9 cellular contexts compared by ENCODE assay signal in genomic region chr17:3012926-3013581, GRCh38. TPM values are rescaled to one million over a fixed set of nuclear protein-coding genes. Genes with fewer than 3 reads are reported as not detected.
DNase-seq lines count a peak whose midpoint lies in the region; ATAC-seq, FAIRE-seq and TF ChIP-seq lines count a peak whose summit lies in the region.
"Had no signal": no experiment of that assay in that cellular context is flagged by ENCODE, and none has a peak within 500 bp of the region (broad histone marks: within the 10 kb centered on the region; RNA-seq: fewer than 3 reads in every experiment).

No MANE protein-coding gene starts in this region.

- in situ Hi-C loops in SK-MEL-5 (cut with HindIII; ENCODE audit: low pct_unique_long_range_greater_than_20kb, low sequenced_read_pairs), result loop anchor here (25.0 kb wide), 1 partner anchor 151 kb away; no protein-coding TSS in a partner anchor

- no peak overlapping the region for H3K4me3 Mint-ChIP-seq in activated naive CD8-positive, alpha-beta T cell treated with anti-CD3 and anti-CD28 coated beads for 36 hours
- H3K4me3 Mint-ChIP-seq: T-helper 1 cell treated with Interleukin-12 subunit alpha and Interleukin-12 subunit beta and Interleukin-4 antibody, amounts not matched to agents 30 μg/mL and 1 μg/mL, for 36 hours had no signal

- no peaks in the 10 kb centered on the region for H3K4me1 Mint-ChIP-seq in activated naive CD8-positive, alpha-beta T cell treated with anti-CD3 and anti-CD28 coated beads for 36 hours

- H3K36me3 Mint-ChIP-seq in activated naive CD8-positive, alpha-beta T cell treated with anti-CD3 and anti-CD28 coated beads for 36 hours, result no peaks in the 10 kb centered on the region

- H3K27me3 ChIP-seq in heart right ventricle, result no peaks in the 10 kb centered on the region

- H3K4me3 ChIP-seq in heart right ventricle, result no peak overlapping the region

- H3K27ac Mint-ChIP-seq in activated naive CD8-positive, alpha-beta T cell treated with anti-CD3 and anti-CD28 coated beads for 36 hours, result no peak overlapping the region
- H3K27ac Mint-ChIP-seq: T-helper 1 cell treated with Interleukin-12 subunit alpha and Interleukin-12 subunit beta and Interleukin-4 antibody, amounts not matched to agents 30 μg/mL and 1 μg/mL, for 36 hours had no signal

- no peaks in the 10 kb centered on the region for H3K9me3 ChIP-seq in heart right ventricle

- peak; percentile 74 to 90 (median 86) for TF ChIP-seq CTCF in heart right ventricle (IDR thresholded peaks at IDR 0.05)

- intact Hi-C loops in heart right ventricle (cut with DNase I), result loop anchor here in 9 of 10 donors (1.0 to 5.0 kb wide), 7 partner anchors 161 to 186 kb away; no protein-coding TSS in a partner anchor

- peak; percentile 82 for FAIRE-seq in HTR-8/SVneo (lab: Jason Lieb, UNC)

- no peaks in the 10 kb centered on the region for H3K27me3 Mint-ChIP-seq in activated naive CD8-positive, alpha-beta T cell treated with anti-CD3 and anti-CD28 coated beads for 36 hours

- ATAC-seq in heart right ventricle (peak; percentile 76 to 93 (median 90)), HG03378 (IDR thresholded peaks at IDR 0.05; ENCODE audit: unreplicated experiment) (no peak)

- 60 to 61% methylated on average over 21 of the region's 21 CpGs for WGBS in heart right ventricle, 2 donors

- peaks cover 0 to 29% (median 0%) of the 10 kb centered on the region in 9 donors for H3K36me3 ChIP-seq in heart right ventricle

- H3K27ac ChIP-seq in heart right ventricle, result no peak overlapping the region

- DNase-seq in D341Med (ENCODE audit: low spot score), result peak; percentile 70
- peak; percentile 81 for DNase-seq in HTR-8/SVneo (ENCODE audit: insufficient read length, low spot score)
- DNase-seq in SK-MEL-5 (ENCODE audit: low read depth, low spot score), result peak; percentile 78
- peak; percentile 51 for DNase-seq in activated naive CD8-positive, alpha-beta T cell treated with anti-CD3 and anti-CD28 coated beads for 36 hours
- peak; percentile 53 to 64 for DNase-seq in heart right ventricle
- DNase-seq in retina, result peak; percentile 77
- no peak for DNase-seq in DMS153 (lab: John Stamatoyannopoulos, UW)

- H3K9me3 Mint-ChIP-seq in activated naive CD8-positive, alpha-beta T cell treated with anti-CD3 and anti-CD28 coated beads for 36 hours, result no peaks in the 10 kb centered on the region
- H3K9me3 Mint-ChIP-seq: T-helper 1 cell treated with Interleukin-12 subunit alpha and Interleukin-12 subunit beta and Interleukin-4 antibody, amounts not matched to agents 30 μg/mL and 1 μg/mL, for 36 hours had no signal

- H3K4me1 ChIP-seq in heart right ventricle, result peaks cover 0 to 12% (median 0%) of the 10 kb centered on the region in 9 donors

RNA-seq across cellular contexts. Expression of gene OR1D5, which starts 50.4 kb away (rescaled TPM):
- total RNA-seq in SK-MEL-5 (2014; rRNA removed; shearing (Covaris generic)), result not detected in 2 replicates
- polyA plus RNA-seq in SK-MEL-5 (2015; cell fraction: cytosol; rRNA removed), result not detected in 2 replicates
- not detected in 2 replicates for polyA plus RNA-seq in SK-MEL-5 (2015; cell fraction: nucleus; rRNA removed)
- not detected for total RNA-seq in activated naive CD8-positive, alpha-beta T cell treated with anti-CD3 and anti-CD28 coated beads for 36 hours
- not detected for total RNA-seq in heart right ventricle
- not detected for polyA plus RNA-seq in heart right ventricle
